8 cellular contexts compared by ENCODE assay signal in genomic region chr20:5918856-5919633, GRCh38. TPM values are rescaled to one million over a fixed set of nuclear protein-coding genes. Genes with fewer than 3 reads are reported as not detected.
DNase-seq lines count a peak whose midpoint lies in the region; ATAC-seq, FAIRE-seq and TF ChIP-seq lines count a peak whose summit lies in the region.
"Had no signal": no experiment of that assay in that cellular context is flagged by ENCODE, and none has a peak within 500 bp of the region (broad histone marks: within the 10 kb centered on the region; RNA-seq: fewer than 3 reads in every experiment).

No MANE protein-coding gene starts in this region.

- no peaks in the 10 kb centered on the region for H3K9me3 ChIP-seq in MG63
- H3K9me3 ChIP-seq in naive thymus-derived CD4-positive, alpha-beta T cell (ENCODE audit: control insufficient read depth in 2 of 3, low read length in 3 of 3), result no peaks in the 10 kb centered on the region

- no peaks in the 10 kb centered on the region for H3K36me3 ChIP-seq in MG63
- H3K36me3 ChIP-seq in naive thymus-derived CD4-positive, alpha-beta T cell (ENCODE audit: control insufficient read depth in 2 of 3, insufficient read depth in 3 of 3, low read length in 3 of 3), result no peaks in the 10 kb centered on the region

- no peak overlapping the region for H3K4me3 Mint-ChIP-seq in naive thymus-derived CD4-positive, alpha-beta T cell

- no peak for FAIRE-seq in GM12891 (lab: Jason Lieb, UNC)

- no peak overlapping the region for H3K27ac ChIP-seq in naive thymus-derived CD4-positive, alpha-beta T cell (ENCODE audit: low read depth, low read length)

- no peaks in the 10 kb centered on the region for H3K36me3 Mint-ChIP-seq in naive thymus-derived CD4-positive, alpha-beta T cell

- TF ChIP-seq POLR2A in GM12891 (IDR thresholded peaks at IDR 0.05; ENCODE audit: low read depth, low read length), result no peak

- peak; percentile 65 for ATAC-seq in naive thymus-derived CD4-positive, alpha-beta T cell
- ATAC-seq in GM21723 (IDR thresholded peaks at IDR 0.05; ENCODE audit: unreplicated experiment) (no peak), HG02623 (IDR thresholded peaks at IDR 0.05; ENCODE audit: unreplicated experiment) (no peak)

- intact Hi-C loops in naive thymus-derived CD4-positive, alpha-beta T cell (cut with micrococcal nuclease), result no loop called here

- H3K27me3 Mint-ChIP-seq in naive thymus-derived CD4-positive, alpha-beta T cell, result peaks cover 15 to 28% (median 25%) of the 10 kb centered on the region in 5 donors

- no peak overlapping the region for H3K4me3 ChIP-seq in MG63
- no peak overlapping the region for H3K4me3 ChIP-seq in naive thymus-derived CD4-positive, alpha-beta T cell (ENCODE audit: low read length)
- H3K4me3 ChIP-seq: skin epidermis had no signal

- H3K27me3 ChIP-seq in MG63, result 0 out of 2 replicates have a peak, but pooled peaks cover 2% of the 10 kb centered on the region
- no peaks in the 10 kb centered on the region for H3K27me3 ChIP-seq in naive thymus-derived CD4-positive, alpha-beta T cell (ENCODE audit: control insufficient read depth in 2 of 2, insufficient read depth in 2 of 2, low read length in 2 of 2)

- POLR2A ChIA-PET in naive thymus-derived CD4-positive, alpha-beta T cell (lab: Charles Lee), result no interaction called here

- CTCF ChIA-PET in naive thymus-derived CD4-positive, alpha-beta T cell (lab: Charles Lee), result interaction anchor here (0.9 kb wide), 1 partner anchor 24 kb away, joined by 3 read pairs; no protein-coding TSS in a partner anchor

- no peaks in the 10 kb centered on the region for H3K9me3 Mint-ChIP-seq in naive thymus-derived CD4-positive, alpha-beta T cell

- H3K4me1 Mint-ChIP-seq in naive thymus-derived CD4-positive, alpha-beta T cell, result peaks cover 0 to 11% (median 6%) of the 10 kb centered on the region in 7 donors

- H3K27ac Mint-ChIP-seq in naive thymus-derived CD4-positive, alpha-beta T cell, result peak overlapping the region in 3 of 9 donors; percentile 28 to 47 (median 30)

- H3K4me1 ChIP-seq in naive thymus-derived CD4-positive, alpha-beta T cell (ENCODE audit: control insufficient read depth in 2 of 2, insufficient read depth in 2 of 2, low read length in 2 of 2), result peaks cover 0 to 10% of the 10 kb centered on the region in 2 donors

- DNase-seq in GM12891 (ENCODE audit: insufficient read length, low spot score) (no peak), MG63 (peak; percentile 29), amniotic epithelial cell (ENCODE audit: low read depth) (peak; percentile 63)
- no peak for DNase-seq in naive thymus-derived CD4-positive, alpha-beta T cell
- DNase-seq in stimulated activated CD4-positive, alpha-beta T cell treated with anti-CD3 and anti-CD28 coated beads, Interleukin-4, amount 100 ng/mL, for 4 hours, result no peak

TF ChIP-seq in GM12891, 5 proteins besides CTCF, POLR2A, EP300 and RAD21:
- TF ChIP-seq SPI1 (IDR thresholded peaks at IDR 0.05; ENCODE audit: low read depth, low read length) (0 out of 2 replicates have a peak, but pooled peaks have one; percentile 6), POLR2AphosphoS5 (IDR thresholded peaks at IDR 0.05; ENCODE audit: low read depth, low read length) (no peak), PAX5 (IDR thresholded peaks at IDR 0.05; ENCODE audit: insufficient read depth, low read length, severe bottlenecking) (no peak)

RNA-seq across cellular contexts. Expression of gene CHGB, which starts 7.7 kb away (rescaled TPM):
- polyA plus RNA-seq in GM12891 (2012; ENCODE audit: low read depth, missing spikeins), result 0.08 TPM
- total RNA-seq in MG63 (2014; rRNA removed; shearing (Covaris generic); ENCODE audit: low replicate concordance), result not detected in 2 replicates
- total RNA-seq in naive thymus-derived CD4-positive, alpha-beta T cell, result under 1 TPM in 1 of 5 experiments, not detected in 4; 0.15 TPM
- polyA plus RNA-seq in naive thymus-derived CD4-positive, alpha-beta T cell, result not detected

RNA-seq across cellular contexts. Expression of gene TRMT6, which starts 31.3 kb away (rescaled TPM):
- 14.4 TPM for polyA plus RNA-seq in GM12891 (2012; ENCODE audit: low read depth, missing spikeins)
- 14.6 and 16.3 TPM in 2 replicates for total RNA-seq in MG63 (2014; rRNA removed; shearing (Covaris generic); ENCODE audit: low replicate concordance)
- total RNA-seq in naive thymus-derived CD4-positive, alpha-beta T cell, result 10 to 100 TPM; 14.5 to 18.5 (median 17.8) TPM
- polyA plus RNA-seq in naive thymus-derived CD4-positive, alpha-beta T cell, result 10 to 100 TPM; 11.4 to 15.7 TPM

RNA-seq across cellular contexts. Expression of gene MCM8, which starts 31.4 kb away (rescaled TPM):
- polyA plus RNA-seq in GM12891 (2012; ENCODE audit: low read depth, missing spikeins), result 7.4 TPM
- total RNA-seq in MG63 (2014; rRNA removed; shearing (Covaris generic); ENCODE audit: low replicate concordance), result 11.1 and 15.9 TPM in 2 replicates
- total RNA-seq in naive thymus-derived CD4-positive, alpha-beta T cell, result 10 to 100 TPM in 3 of 5 experiments, 1 to 10 TPM in 2; 2.6 to 22.7 (median 10.8) TPM
- 1 to 10 TPM in 1 of 2 donors, under 1 TPM in 1; 0.29 to 1.8 TPM for polyA plus RNA-seq in naive thymus-derived CD4-positive, alpha-beta T cell

Comparison
In these comparisons a context has a peak if more than half of its experiments do, and no peak if none do; other contexts are left out.
1. DNase-seq: peak in MG63 (single experiment) and amniotic epithelial cell (single experiment); none in GM12891 (single experiment), naive thymus-derived CD4-positive, alpha-beta T cell (0 of 9) and stimulated activated CD4-positive, alpha-beta T cell treated with anti-CD3 and anti-CD28 coated beads, Interleukin-4, amount 100 ng/mL, for 4 hours (0 of 2).